ENCODE assay signal across 20 cellular contexts in the genomic region with DNA sequence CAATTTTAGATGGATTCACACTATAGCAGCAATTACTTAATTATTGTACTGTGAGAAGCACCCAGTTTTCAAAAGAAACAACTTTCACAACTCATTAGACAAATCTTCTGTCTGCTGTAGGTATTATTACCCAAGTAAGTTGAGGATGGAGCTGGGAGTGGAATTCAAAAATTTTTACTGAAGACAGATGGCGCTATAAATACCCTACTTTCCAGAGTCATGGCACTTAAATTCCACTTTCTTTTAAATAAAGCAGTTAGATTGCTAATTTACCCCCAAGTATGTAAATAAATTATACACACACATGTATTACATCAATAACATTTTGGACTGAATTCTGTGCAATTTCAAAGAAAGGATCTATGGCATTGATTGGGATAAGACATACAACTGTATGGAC.
"Had no signal": no experiment of that assay in that cellular context is flagged by ENCODE, and none has a peak within 500 bp of the region (broad histone marks: within the 10 kb centered on the region; RNA-seq: fewer than 3 reads in every experiment).

No MANE protein-coding gene starts in this region.

- H3K4me3 ChIP-seq: breast epithelium, mucosa of descending colon, pancreas, stomach, testis, upper lobe of left lung had no signal

- H3K36me3 ChIP-seq: breast epithelium, pancreas, stomach, upper lobe of left lung had no signal

- DNase-seq: activated CD4-positive, CD25-positive, alpha-beta regulatory T cell treated with anti-CD3 and anti-CD28 coated beads, Interleukin-2, amount 50 U/mL, for 72 hours; activated naive CD4-positive, alpha-beta T cell treated with anti-CD3 and anti-CD28 coated beads for 36 hours; activated naive CD8-positive, alpha-beta T cell treated with anti-CD3 and anti-CD28 coated beads, Interleukin-2, amount 50 U/mL, for 24 hours; aorta; cerebellar nuclear complex; dermis blood vessel endothelial cell; effector memory CD8-positive, alpha-beta T cell; hypothalamus; kidney glomerular epithelial cell; left ventricle myocardium superior; mucosa of descending colon; naive thymus-derived CD4-positive, alpha-beta T cell; pancreas; stimulated activated CD4-positive, alpha-beta T cell treated with anti-CD3 and anti-CD28 coated beads, Interleukin-12 subunit alpha, Interleukin-12 subunit beta, amount 100 ng/mL, for 4 hours; stimulated activated CD4-positive, alpha-beta T cell treated with anti-CD3 and anti-CD28 coated beads, Interleukin-2, amount 100 ng/mL, for 24 hours; stomach; testis; upper lobe of left lung had no signal

- H3K9me3 Mint-ChIP-seq: activated naive CD4-positive, alpha-beta T cell treated with anti-CD3 and anti-CD28 coated beads for 36 hours; activated naive CD8-positive, alpha-beta T cell treated with anti-CD3 and anti-CD28 coated beads, Interleukin-2, amount 50 U/mL, for 24 hours; effector memory CD8-positive, alpha-beta T cell; memory B cell; naive thymus-derived CD4-positive, alpha-beta T cell had no signal

- H3K27ac ChIP-seq: breast epithelium, pancreas, stomach, testis, upper lobe of left lung had no signal

- H3K27ac Mint-ChIP-seq: activated naive CD4-positive, alpha-beta T cell treated with anti-CD3 and anti-CD28 coated beads for 36 hours; activated naive CD8-positive, alpha-beta T cell treated with anti-CD3 and anti-CD28 coated beads, Interleukin-2, amount 50 U/mL, for 24 hours; effector memory CD8-positive, alpha-beta T cell; memory B cell; naive thymus-derived CD4-positive, alpha-beta T cell had no signal

- H3K36me3 Mint-ChIP-seq: memory B cell; naive thymus-derived CD4-positive, alpha-beta T cell had no signal

- H3K4me1 ChIP-seq: breast epithelium, pancreas, stomach, testis, upper lobe of left lung had no signal

- H3K27me3 ChIP-seq: breast epithelium, pancreas, stomach, testis, upper lobe of left lung had no signal

- ATAC-seq: activated naive CD8-positive, alpha-beta T cell treated with anti-CD3 and anti-CD28 coated beads, Interleukin-2, amount 50 U/mL, for 24 hours; effector memory CD8-positive, alpha-beta T cell; left ventricle myocardium superior; naive thymus-derived CD4-positive, alpha-beta T cell; pancreas had no signal

- H3K4me3 Mint-ChIP-seq: activated naive CD4-positive, alpha-beta T cell treated with anti-CD3 and anti-CD28 coated beads for 36 hours; activated naive CD8-positive, alpha-beta T cell treated with anti-CD3 and anti-CD28 coated beads, Interleukin-2, amount 50 U/mL, for 24 hours; effector memory CD8-positive, alpha-beta T cell; memory B cell; naive thymus-derived CD4-positive, alpha-beta T cell had no signal
